Comparison of ENCODE assay signal across 8 cellular contexts in genomic region chr6:31366693-31367470, GRCh38. TPM values are rescaled to one million over a fixed set of nuclear protein-coding genes. Genes with fewer than 3 reads are reported as not detected.
A peak's percentile ranks its signal among the peaks of the same experiment; 100 is the strongest.
DNase-seq lines count a peak whose midpoint lies in the region; ATAC-seq and TF ChIP-seq lines count a peak whose summit lies in the region.

No MANE protein-coding gene starts in this region.

- H3K27ac ChIP-seq in OCI-LY7 (ENCODE audit: low read depth, low read length, poor library complexity, severe bottlenecking): no peak overlapping the region
- no peak overlapping the region for H3K27ac ChIP-seq in esophagus squamous epithelium

- H3K9me3 Mint-ChIP-seq in naive B cell: peaks cover 0 to 5% (median 1%) of the 10 kb centered on the region in 7 donors

- no peaks in the 10 kb centered on the region for H4K20me1 ChIP-seq in OCI-LY7 (ENCODE audit: insufficient read depth, low read length)

- peaks cover 6 to 12% (median 8%) of the 10 kb centered on the region in 3 donors for H3K4me1 Mint-ChIP-seq in naive B cell

- DNase-seq in AG10803 (ENCODE audit: low read depth) (peak; percentile 81), HUDEP-2 (lab: John Stamatoyannopoulos, UW; ENCODE audit: unreplicated experiment in 76 of 76) (peak in 68 of 76 experiments; percentile 14 to 84 (median 62)), OCI-LY7 (ENCODE audit: low spot score) (peak; percentile 88), esophagus squamous epithelium (lab: John Stamatoyannopoulos, UW) (peak; percentile 44), naive B cell (peak; percentile 82)
- peak; percentile 90 for DNase-seq in activated T-cell treated with anti-CD3 and anti-CD28 coated beads, Interleukin-2, amount 50 U/mL, for 1 hour
- peak; percentile 74 to 75 for DNase-seq in stimulated activated CD8-positive, alpha-beta memory T cell treated with anti-CD3 and anti-CD28 coated beads, Interleukin-7, amount 100 ng/mL, for 4 hours (ENCODE audit: low read depth in 2 of 2)

- POLR2A ChIA-PET in OCI-LY7 (lab: Charles Lee): interaction anchor here (0.9 to 1.4 kb wide), 3 partner anchors 9 to 173 kb away, joined by 3 to 4 read pairs (median 4); no protein-coding TSS in a partner anchor

- H3K4me3 ChIP-seq in AG10803 (ENCODE audit: low read length): peak overlapping the region; percentile 37
- peak overlapping the region; percentile 66 for H3K4me3 ChIP-seq in OCI-LY7 (ENCODE audit: low read depth, low read length, poor library complexity, severe bottlenecking)
- peak overlapping the region in 3 of 4 donors; percentile 28 to 58 (median 34) for H3K4me3 ChIP-seq in esophagus squamous epithelium

- peak overlapping the region; percentile 88 for H2AFZ ChIP-seq in OCI-LY7 (ENCODE audit: low read length)

- H3K36me3 ChIP-seq in OCI-LY7 (ENCODE audit: insufficient read depth, low read length) (no peaks in the 10 kb centered on the region), esophagus squamous epithelium (no peaks in the 10 kb centered on the region)

- intact Hi-C loops in OCI-LY7 (cut with micrococcal nuclease; ENCODE audit: unreplicated experiment) (loop anchor here (1.0 kb wide), 2 partner anchors 170 to 230 kb away; no protein-coding TSS in a partner anchor), esophagus squamous epithelium (cut with DNase I) (loop anchor here (5.0 kb wide), 2 partner anchors 175 to 230 kb away; partner anchors contain the start of gene PSORS1C2)

- H3K27me3 Mint-ChIP-seq in naive B cell: peaks cover 27 to 36% (median 33%) of the 10 kb centered on the region in 3 donors

- BruUV-seq in OCI-LY7 (replicated peaks; lab: Mats Ljungman, UMichigan): no TSS peak

- peak overlapping the region; percentile 90 for H3K4me2 ChIP-seq in OCI-LY7 (ENCODE audit: low read length)

- peak; percentile 67 for ATAC-seq in GM19025 (IDR thresholded peaks at IDR 0.05; ENCODE audit: low read depth, unreplicated experiment)
- ATAC-seq in naive B cell (ENCODE audit: low read depth in 2 of 2): peak; percentile 98

- peaks cover 2 to 3% of the 10 kb centered on the region in 2 donors for H3K36me3 Mint-ChIP-seq in naive B cell

- H3K4me3 Mint-ChIP-seq in naive B cell: peak overlapping the region; percentile 50 to 93 (median 86)

- H3K9me3 ChIP-seq in OCI-LY7 (ENCODE audit: low read length): no peaks in the 10 kb centered on the region
- no peaks in the 10 kb centered on the region for H3K9me3 ChIP-seq in esophagus squamous epithelium

- H3K4me1 ChIP-seq in OCI-LY7 (ENCODE audit: insufficient read depth, low read length, poor library complexity, severe bottlenecking): peaks cover 12% of the 10 kb centered on the region
- H3K4me1 ChIP-seq in esophagus squamous epithelium: peaks cover 0 to 9% (median 0%) of the 10 kb centered on the region in 3 donors

- 6 to 11% methylated on average over 17 to 19 of the region's 30 CpGs for WGBS in esophagus squamous epithelium, 2 donors

- H3K9me2 ChIP-seq in OCI-LY7 (ENCODE audit: insufficient read depth, low read length): no peaks in the 10 kb centered on the region

- no peak for TF ChIP-seq POLR2A in esophagus squamous epithelium (IDR thresholded peaks at IDR 0.05)

- H3K27me3 ChIP-seq in esophagus squamous epithelium: peaks cover 0 to 83% (median 0%) of the 10 kb centered on the region in 4 donors

- CTCF ChIA-PET in OCI-LY7 (lab: Charles Lee; ENCODE audit: unreplicated experiment): interaction anchor here (0.7 to 1.8 kb wide), 8 partner anchors 10 to 229 kb away, joined by 3 to 8 read pairs (median 3); no protein-coding TSS in a partner anchor

- peak; percentile 96 for TF ChIP-seq CTCF in AG10803 (conservative IDR thresholded peaks at IDR 0.05; ENCODE audit: low read length)
- peak; percentile 93 for TF ChIP-seq CTCF in OCI-LY7 (conservative IDR thresholded peaks at IDR 0.05; ENCODE audit: low read length)
- peak; percentile 86 to 98 (median 95) for TF ChIP-seq CTCF in esophagus squamous epithelium (IDR thresholded peaks at IDR 0.05)

- H3K27ac Mint-ChIP-seq in naive B cell: peak overlapping the region in 5 of 6 donors; percentile 52 to 88 (median 82)

- no peaks in the 10 kb centered on the region for H3K79me2 ChIP-seq in OCI-LY7 (ENCODE audit: insufficient read depth, low read depth, low read length)

RNA-seq across cellular contexts. Expression of gene HLA-B, which starts 9.9 kb away (rescaled TPM):
- total RNA-seq in OCI-LY7 (2014; rRNA removed; shearing (Covaris generic)): 223 and 258 TPM in 2 replicates
- total RNA-seq in OCI-LY7 (2022) (238 and 309 TPM in 2 replicates), esophagus squamous epithelium (1,000 to 10,000 TPM in 1 of 4 donors, 100 to 1,000 TPM in 3; 193 to 1,414 (median 554) TPM)
- 1,000 to 10,000 TPM; 3,795 to 6,657 (median 6,196) TPM for polyA plus RNA-seq in naive B cell (ENCODE audit: low read depth in 6 of 6)

RNA-seq across cellular contexts. Expression of gene MICA, which starts 36.5 kb away (rescaled TPM):
- 11.9 and 15.3 TPM in 2 replicates for total RNA-seq in OCI-LY7 (2014; rRNA removed; shearing (Covaris generic))
- total RNA-seq in OCI-LY7 (2022) (8.3 and 9.9 TPM in 2 replicates), esophagus squamous epithelium (10 to 100 TPM in 1 of 4 donors, 1 to 10 TPM in 3; 7.5 to 10.1 (median 8.8) TPM)
- polyA plus RNA-seq in naive B cell (ENCODE audit: low read depth in 6 of 6): 1 to 10 TPM; 3.6 to 6.3 (median 4.4) TPM
